ENCODE assay signal across 15 cellular contexts in genomic region chr4:78325244-78326187, GRCh38.
"Had no signal": no experiment of that assay in that cellular context is flagged by ENCODE, and none has a peak within 500 bp of the region (broad histone marks: within the 10 kb centered on the region; RNA-seq: fewer than 3 reads in every experiment).

No MANE protein-coding gene starts in this region.

- H3K4me1 ChIP-seq: ascending aorta, gastroesophageal sphincter, parathyroid adenoma had no signal

- DNase-seq: activated CD4-positive, alpha-beta memory T cell treated with anti-CD3 and anti-CD28 coated beads, Interleukin-2, amount 10 ng/mL, durations not matched to agents 7 days and 5 days; activated CD4-positive, CD25-positive, alpha-beta regulatory T cell treated with anti-CD3 and anti-CD28 coated beads, Interleukin-2, amount 50 U/mL, for 72 hours; activated CD8-positive, alpha-beta memory T cell treated with anti-CD3 and anti-CD28 coated beads, Interleukin-2, amount 50 U/mL, for 4 hours; activated naive CD4-positive, alpha-beta T cell; activated T-cell treated with anti-CD3 and anti-CD28 coated beads, Interleukin-2, amount 50 U/mL, for 72 hours; hippocampal formation; kidney glomerular epithelial cell had no signal

- H3K4me3 ChIP-seq: ascending aorta, cardiac muscle cell, gastroesophageal sphincter, lung, smooth muscle cell had no signal

- H3K27me3 ChIP-seq: ascending aorta, cardiac muscle cell, gastroesophageal sphincter had no signal

- H3K9me3 ChIP-seq: ascending aorta, gastroesophageal sphincter had no signal

- ATAC-seq: activated T-cell treated with anti-CD3 and anti-CD28 coated beads, Interleukin-2, amount 50 U/mL, for 72 hours; gastroesophageal sphincter had no signal

- H3K36me3 ChIP-seq: ascending aorta, cardiac muscle cell, gastroesophageal sphincter had no signal

- FAIRE-seq: endometrium, urothelium cell line had no signal

- H3K27ac ChIP-seq: ascending aorta, cardiac muscle cell, gastroesophageal sphincter, parathyroid adenoma had no signal
